In the genomic region with DNA sequence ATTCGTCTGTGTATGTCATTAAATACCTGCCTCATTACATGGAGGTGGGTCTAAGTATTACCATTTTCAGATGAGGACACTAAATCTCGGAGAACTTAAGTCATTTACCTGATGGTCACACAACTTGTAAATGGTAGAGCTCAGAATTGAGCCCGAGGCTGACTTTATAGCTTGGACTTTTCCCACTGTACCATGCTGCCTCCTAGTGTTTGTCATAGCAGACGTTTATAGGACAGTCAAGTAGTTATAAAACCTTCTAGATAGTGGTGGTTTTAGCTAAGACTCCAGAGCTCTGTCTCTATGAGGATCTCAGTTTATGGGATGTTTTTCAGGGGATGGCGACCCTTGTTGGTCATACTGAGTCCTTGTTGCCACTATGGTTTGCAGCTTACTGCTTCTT, we compare ENCODE assay signal across 8 cellular contexts.
DNase-seq lines count a peak whose midpoint lies in the region; ATAC-seq and TF ChIP-seq lines count a peak whose summit lies in the region.
"Not testable (repeated sequence)": the region's sequence is repeated elsewhere in the genome, so short reads cannot be mapped to it uniquely, and the experiment has no call there.

No MANE protein-coding gene starts in this region.

- H3K27me3 Mint-ChIP-seq in central memory CD8-positive, alpha-beta T cell, result not testable (repeated sequence)

- H3K4me3 Mint-ChIP-seq in central memory CD8-positive, alpha-beta T cell, result not testable (repeated sequence)

- H3K9me3 Mint-ChIP-seq in central memory CD8-positive, alpha-beta T cell, result not testable (repeated sequence)

- ATAC-seq in HG02623 (IDR thresholded peaks at IDR 0.05; ENCODE audit: unreplicated experiment) (peak; percentile 70), SK-N-SH treated with all-trans-retinoic acid at 6 μM for 48 hours (peak; percentile 89), left ventricle myocardium superior (peak; percentile 63)
- peak; percentile 40 for ATAC-seq in central memory CD8-positive, alpha-beta T cell (replicated peaks; ENCODE audit: extremely low read depth, poor library complexity, severe bottlenecking)

- intact Hi-C loops in left ventricle myocardium superior (cut with micrococcal nuclease), result not testable (repeated sequence)

- DNase-seq in Ammon's horn (ENCODE audit: low spot score) (peak; percentile 58), NCI-H1092 treated with DMSO at 0.1 percent for 48 hours (lab: John Stamatoyannopoulos, UW) (peak; percentile 7), pons (ENCODE audit: low spot score) (peak; percentile 74)
- not testable (repeated sequence) for DNase-seq in central memory CD8-positive, alpha-beta T cell (ENCODE audit: low spot score in 2 of 2); left ventricle myocardium superior

- not testable (repeated sequence) for H3K27ac Mint-ChIP-seq in central memory CD8-positive, alpha-beta T cell (ENCODE audit: low read depth)

- H3K4me1 Mint-ChIP-seq in central memory CD8-positive, alpha-beta T cell, result not testable (repeated sequence)

- TF ChIP-seq CTCF in GM12874 (IDR thresholded peaks at IDR 0.05; ENCODE audit: insufficient read depth, low read depth, low read length), result peak; percentile 22; the same call in 1 of the 2 replicates

- H3K36me3 Mint-ChIP-seq in central memory CD8-positive, alpha-beta T cell (ENCODE audit: insufficient read depth), result peaks cover 50% of the 10 kb centered on the region
